ENCODE assay signal across 2 cellular contexts in the genomic region with DNA sequence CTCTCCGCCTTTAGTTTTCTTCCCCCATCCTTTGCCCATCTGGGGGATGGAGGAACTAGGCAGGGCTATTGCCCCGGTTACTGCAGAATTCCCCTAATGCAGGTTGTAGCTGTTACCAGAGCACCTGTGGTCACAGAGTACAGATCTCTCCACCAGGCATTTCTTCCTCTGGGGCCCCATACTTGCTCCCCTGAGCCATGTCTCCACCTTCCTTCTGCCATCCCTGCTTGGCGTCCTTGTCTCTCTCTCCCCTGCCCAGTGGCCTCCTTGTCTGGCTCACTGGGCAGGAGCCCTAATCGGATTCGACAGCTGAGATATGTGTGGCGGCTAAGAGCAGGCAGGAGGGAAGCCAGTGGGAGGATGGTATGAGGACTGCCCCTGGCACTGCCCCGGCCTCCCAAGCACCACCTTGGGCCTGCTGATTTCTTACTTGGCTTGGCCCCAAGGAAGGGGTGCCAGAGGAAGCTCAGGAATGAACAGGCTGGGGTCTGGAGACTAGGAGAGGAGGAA.
TF ChIP-seq lines count a peak whose summit lies in the region.

No MANE protein-coding gene starts in this region.

TF ChIP-seq in IMR-90, 13 proteins besides CTCF, POLR2A, EP300 and RAD21:
- TF ChIP-seq, protein P1, sequence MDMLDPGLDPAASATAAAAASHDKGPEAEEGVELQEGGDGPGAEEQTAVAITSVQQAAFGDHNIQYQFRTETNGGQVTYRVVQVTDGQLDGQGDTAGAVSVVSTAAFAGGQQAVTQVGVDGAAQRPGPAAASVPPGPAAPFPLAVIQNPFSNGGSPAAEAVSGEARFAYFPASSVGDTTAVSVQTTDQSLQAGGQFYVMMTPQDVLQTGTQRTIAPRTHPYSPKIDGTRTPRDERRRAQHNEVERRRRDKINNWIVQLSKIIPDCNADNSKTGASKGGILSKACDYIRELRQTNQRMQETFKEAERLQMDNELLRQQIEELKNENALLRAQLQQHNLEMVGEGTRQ (IDR thresholded peaks at IDR 0.05; ENCODE audit: low read depth, low read length) = no peak
- TF ChIP-seq NFE2L2 (IDR thresholded peaks at IDR 0.05; ENCODE audit: low read depth, low read length) (no peak), CHD1 (IDR thresholded peaks at IDR 0.05; ENCODE audit: low read depth, low read length) (no peak), MXI1 (IDR thresholded peaks at IDR 0.05; ENCODE audit: borderline replicate concordance, low read depth, low read length) (no peak), BHLHE40 (IDR thresholded peaks at IDR 0.05; ENCODE audit: low read depth, low read length) (no peak), RFX5 (IDR thresholded peaks at IDR 0.05; ENCODE audit: low read depth, low read length) (no peak), MAZ (IDR thresholded peaks at IDR 0.05; ENCODE audit: borderline replicate concordance, low read depth, low read length) (no peak)

TF ChIP-seq in GM12878, 131 proteins besides CTCF, POLR2A, EP300 and RAD21 (continues in another document):
- TF ChIP-seq RUNX3 (IDR thresholded peaks at IDR 0.05; ENCODE audit: low read length) (peak; percentile 72), BACH1 (IDR thresholded peaks at IDR 0.05; ENCODE audit: borderline replicate concordance) (no peak), KDM1A (IDR thresholded peaks at IDR 0.05; ENCODE audit: borderline replicate concordance) (no peak), HCFC1 (IDR thresholded peaks at IDR 0.05; ENCODE audit: low read length) (no peak), EGR1 (IDR thresholded peaks at IDR 0.05; ENCODE audit: borderline replicate concordance in 1 of 2, low read depth in 2 of 2, low read length in 2 of 2) (no peak), IKZF2 (IDR thresholded peaks at IDR 0.05) (peak in 1 of 2 experiments; percentile 35; a peak in 2 of 4 replicates), ZNF24 (IDR thresholded peaks at IDR 0.05) (peak; percentile 72; the same call in 1 of the 2 replicates), NBN (IDR thresholded peaks at IDR 0.05) (no peak), BRCA1 (IDR thresholded peaks at IDR 0.05; ENCODE audit: low read depth, low read length) (no peak), ASH2L (IDR thresholded peaks at IDR 0.05; ENCODE audit: borderline replicate concordance, low read depth) (no peak), ZZZ3 (IDR thresholded peaks at IDR 0.05; ENCODE audit: control insufficient read depth, insufficient read length, low read depth) (no peak), SRF (IDR thresholded peaks at IDR 0.05; ENCODE audit: low read depth in 2 of 2, low read length in 2 of 2) (no peak), RBBP5 (conservative IDR thresholded peaks at IDR 0.05) (no peak), ZNF384 (IDR thresholded peaks at IDR 0.05; ENCODE audit: borderline replicate concordance, low read depth, low read length) (no peak), SIX5 (IDR thresholded peaks at IDR 0.05; ENCODE audit: low read depth, low read length, severe bottlenecking) (no peak), HDAC2 (IDR thresholded peaks at IDR 0.05) (no peak), SMAD5 (IDR thresholded peaks at IDR 0.05; ENCODE audit: low read depth) (no peak), ZNF274 (IDR thresholded peaks at IDR 0.05; ENCODE audit: insufficient read depth, insufficient read length) (no peak), MXI1 (IDR thresholded peaks at IDR 0.05; ENCODE audit: low read depth, low read length) (no peak)
- TF ChIP-seq, protein P2, sequence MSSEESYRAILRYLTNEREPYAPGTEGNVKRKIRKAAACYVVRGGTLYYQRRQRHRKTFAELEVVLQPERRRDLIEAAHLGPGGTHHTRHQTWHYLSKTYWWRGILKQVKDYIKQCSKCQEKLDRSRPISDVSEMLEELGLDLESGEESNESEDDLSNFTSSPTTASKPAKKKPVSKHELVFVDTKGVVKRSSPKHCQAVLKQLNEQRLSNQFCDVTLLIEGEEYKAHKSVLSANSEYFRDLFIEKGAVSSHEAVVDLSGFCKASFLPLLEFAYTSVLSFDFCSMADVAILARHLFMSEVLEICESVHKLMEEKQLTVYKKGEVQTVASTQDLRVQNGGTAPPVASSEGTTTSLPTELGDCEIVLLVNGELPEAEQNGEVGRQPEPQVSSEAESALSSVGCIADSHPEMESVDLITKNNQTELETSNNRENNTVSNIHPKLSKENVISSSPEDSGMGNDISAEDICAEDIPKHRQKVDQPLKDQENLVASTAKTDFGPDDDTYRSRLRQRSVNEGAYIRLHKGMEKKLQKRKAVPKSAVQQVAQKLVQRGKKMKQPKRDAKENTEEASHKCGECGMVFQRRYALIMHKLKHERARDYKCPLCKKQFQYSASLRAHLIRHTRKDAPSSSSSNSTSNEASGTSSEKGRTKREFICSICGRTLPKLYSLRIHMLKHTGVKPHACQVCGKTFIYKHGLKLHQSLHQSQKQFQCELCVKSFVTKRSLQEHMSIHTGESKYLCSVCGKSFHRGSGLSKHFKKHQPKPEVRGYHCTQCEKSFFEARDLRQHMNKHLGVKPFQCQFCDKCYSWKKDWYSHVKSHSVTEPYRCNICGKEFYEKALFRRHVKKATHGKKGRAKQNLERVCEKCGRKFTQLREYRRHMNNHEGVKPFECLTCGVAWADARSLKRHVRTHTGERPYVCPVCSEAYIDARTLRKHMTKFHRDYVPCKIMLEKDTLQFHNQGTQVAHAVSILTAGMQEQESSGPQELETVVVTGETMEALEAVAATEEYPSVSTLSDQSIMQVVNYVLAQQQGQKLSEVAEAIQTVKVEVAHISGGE (CRISPR knock-in tag; IDR thresholded peaks at IDR 0.05) = no peak
- TF ChIP-seq, protein P3, sequence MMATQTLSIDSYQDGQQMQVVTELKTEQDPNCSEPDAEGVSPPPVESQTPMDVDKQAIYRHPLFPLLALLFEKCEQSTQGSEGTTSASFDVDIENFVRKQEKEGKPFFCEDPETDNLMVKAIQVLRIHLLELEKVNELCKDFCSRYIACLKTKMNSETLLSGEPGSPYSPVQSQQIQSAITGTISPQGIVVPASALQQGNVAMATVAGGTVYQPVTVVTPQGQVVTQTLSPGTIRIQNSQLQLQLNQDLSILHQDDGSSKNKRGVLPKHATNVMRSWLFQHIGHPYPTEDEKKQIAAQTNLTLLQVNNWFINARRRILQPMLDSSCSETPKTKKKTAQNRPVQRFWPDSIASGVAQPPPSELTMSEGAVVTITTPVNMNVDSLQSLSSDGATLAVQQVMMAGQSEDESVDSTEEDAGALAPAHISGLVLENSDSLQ (IDR thresholded peaks at IDR 0.05) = no peak
- TF ChIP-seq, protein P4, sequence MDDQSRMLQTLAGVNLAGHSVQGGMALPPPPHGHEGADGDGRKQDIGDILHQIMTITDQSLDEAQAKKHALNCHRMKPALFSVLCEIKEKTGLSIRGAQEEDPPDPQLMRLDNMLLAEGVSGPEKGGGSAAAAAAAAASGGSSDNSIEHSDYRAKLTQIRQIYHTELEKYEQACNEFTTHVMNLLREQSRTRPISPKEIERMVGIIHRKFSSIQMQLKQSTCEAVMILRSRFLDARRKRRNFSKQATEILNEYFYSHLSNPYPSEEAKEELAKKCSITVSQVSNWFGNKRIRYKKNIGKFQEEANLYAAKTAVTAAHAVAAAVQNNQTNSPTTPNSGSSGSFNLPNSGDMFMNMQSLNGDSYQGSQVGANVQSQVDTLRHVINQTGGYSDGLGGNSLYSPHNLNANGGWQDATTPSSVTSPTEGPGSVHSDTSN (IDR thresholded peaks at IDR 0.05; ENCODE audit: insufficient replicate concordance, low read depth, low read length) = no peak
- TF ChIP-seq, protein P5, sequence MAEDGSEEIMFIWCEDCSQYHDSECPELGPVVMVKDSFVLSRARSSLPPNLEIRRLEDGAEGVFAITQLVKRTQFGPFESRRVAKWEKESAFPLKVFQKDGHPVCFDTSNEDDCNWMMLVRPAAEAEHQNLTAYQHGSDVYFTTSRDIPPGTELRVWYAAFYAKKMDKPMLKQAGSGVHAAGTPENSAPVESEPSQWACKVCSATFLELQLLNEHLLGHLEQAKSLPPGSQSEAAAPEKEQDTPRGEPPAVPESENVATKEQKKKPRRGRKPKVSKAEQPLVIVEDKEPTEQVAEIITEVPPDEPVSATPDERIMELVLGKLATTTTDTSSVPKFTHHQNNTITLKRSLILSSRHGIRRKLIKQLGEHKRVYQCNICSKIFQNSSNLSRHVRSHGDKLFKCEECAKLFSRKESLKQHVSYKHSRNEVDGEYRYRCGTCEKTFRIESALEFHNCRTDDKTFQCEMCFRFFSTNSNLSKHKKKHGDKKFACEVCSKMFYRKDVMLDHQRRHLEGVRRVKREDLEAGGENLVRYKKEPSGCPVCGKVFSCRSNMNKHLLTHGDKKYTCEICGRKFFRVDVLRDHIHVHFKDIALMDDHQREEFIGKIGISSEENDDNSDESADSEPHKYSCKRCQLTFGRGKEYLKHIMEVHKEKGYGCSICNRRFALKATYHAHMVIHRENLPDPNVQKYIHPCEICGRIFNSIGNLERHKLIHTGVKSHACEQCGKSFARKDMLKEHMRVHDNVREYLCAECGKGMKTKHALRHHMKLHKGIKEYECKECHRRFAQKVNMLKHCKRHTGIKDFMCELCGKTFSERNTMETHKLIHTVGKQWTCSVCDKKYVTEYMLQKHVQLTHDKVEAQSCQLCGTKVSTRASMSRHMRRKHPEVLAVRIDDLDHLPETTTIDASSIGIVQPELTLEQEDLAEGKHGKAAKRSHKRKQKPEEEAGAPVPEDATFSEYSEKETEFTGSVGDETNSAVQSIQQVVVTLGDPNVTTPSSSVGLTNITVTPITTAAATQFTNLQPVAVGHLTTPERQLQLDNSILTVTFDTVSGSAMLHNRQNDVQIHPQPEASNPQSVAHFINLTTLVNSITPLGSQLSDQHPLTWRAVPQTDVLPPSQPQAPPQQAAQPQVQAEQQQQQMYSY (CRISPR knock-in tag; IDR thresholded peaks at IDR 0.05) = no peak
- TF ChIP-seq, protein P6, sequence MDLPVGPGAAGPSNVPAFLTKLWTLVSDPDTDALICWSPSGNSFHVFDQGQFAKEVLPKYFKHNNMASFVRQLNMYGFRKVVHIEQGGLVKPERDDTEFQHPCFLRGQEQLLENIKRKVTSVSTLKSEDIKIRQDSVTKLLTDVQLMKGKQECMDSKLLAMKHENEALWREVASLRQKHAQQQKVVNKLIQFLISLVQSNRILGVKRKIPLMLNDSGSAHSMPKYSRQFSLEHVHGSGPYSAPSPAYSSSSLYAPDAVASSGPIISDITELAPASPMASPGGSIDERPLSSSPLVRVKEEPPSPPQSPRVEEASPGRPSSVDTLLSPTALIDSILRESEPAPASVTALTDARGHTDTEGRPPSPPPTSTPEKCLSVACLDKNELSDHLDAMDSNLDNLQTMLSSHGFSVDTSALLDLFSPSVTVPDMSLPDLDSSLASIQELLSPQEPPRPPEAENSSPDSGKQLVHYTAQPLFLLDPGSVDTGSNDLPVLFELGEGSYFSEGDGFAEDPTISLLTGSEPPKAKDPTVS (IDR thresholded peaks at IDR 0.05; ENCODE audit: low read depth, low read length) = no peak
- TF ChIP-seq, protein P7, sequence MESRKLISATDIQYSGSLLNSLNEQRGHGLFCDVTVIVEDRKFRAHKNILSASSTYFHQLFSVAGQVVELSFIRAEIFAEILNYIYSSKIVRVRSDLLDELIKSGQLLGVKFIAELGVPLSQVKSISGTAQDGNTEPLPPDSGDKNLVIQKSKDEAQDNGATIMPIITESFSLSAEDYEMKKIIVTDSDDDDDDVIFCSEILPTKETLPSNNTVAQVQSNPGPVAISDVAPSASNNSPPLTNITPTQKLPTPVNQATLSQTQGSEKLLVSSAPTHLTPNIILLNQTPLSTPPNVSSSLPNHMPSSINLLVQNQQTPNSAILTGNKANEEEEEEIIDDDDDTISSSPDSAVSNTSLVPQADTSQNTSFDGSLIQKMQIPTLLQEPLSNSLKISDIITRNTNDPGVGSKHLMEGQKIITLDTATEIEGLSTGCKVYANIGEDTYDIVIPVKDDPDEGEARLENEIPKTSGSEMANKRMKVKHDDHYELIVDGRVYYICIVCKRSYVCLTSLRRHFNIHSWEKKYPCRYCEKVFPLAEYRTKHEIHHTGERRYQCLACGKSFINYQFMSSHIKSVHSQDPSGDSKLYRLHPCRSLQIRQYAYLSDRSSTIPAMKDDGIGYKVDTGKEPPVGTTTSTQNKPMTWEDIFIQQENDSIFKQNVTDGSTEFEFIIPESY (IDR thresholded peaks at IDR 0.05) = no peak
- TF ChIP-seq, protein P8, sequence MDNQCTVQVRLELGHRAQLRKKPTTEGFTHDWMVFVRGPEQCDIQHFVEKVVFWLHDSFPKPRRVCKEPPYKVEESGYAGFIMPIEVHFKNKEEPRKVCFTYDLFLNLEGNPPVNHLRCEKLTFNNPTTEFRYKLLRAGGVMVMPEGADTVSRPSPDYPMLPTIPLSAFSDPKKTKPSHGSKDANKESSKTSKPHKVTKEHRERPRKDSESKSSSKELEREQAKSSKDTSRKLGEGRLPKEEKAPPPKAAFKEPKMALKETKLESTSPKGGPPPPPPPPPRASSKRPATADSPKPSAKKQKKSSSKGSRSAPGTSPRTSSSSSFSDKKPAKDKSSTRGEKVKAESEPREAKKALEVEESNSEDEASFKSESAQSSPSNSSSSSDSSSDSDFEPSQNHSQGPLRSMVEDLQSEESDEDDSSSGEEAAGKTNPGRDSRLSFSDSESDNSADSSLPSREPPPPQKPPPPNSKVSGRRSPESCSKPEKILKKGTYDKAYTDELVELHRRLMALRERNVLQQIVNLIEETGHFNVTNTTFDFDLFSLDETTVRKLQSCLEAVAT (IDR thresholded peaks at IDR 0.05) = 0 out of 2 replicates have a peak, but pooled peaks have one; percentile 51
- TF ChIP-seq, protein P9, sequence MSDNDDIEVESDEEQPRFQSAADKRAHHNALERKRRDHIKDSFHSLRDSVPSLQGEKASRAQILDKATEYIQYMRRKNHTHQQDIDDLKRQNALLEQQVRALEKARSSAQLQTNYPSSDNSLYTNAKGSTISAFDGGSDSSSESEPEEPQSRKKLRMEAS (IDR thresholded peaks at IDR 0.05; ENCODE audit: low read depth, low read length) = no peak
- TF ChIP-seq, protein P10, sequence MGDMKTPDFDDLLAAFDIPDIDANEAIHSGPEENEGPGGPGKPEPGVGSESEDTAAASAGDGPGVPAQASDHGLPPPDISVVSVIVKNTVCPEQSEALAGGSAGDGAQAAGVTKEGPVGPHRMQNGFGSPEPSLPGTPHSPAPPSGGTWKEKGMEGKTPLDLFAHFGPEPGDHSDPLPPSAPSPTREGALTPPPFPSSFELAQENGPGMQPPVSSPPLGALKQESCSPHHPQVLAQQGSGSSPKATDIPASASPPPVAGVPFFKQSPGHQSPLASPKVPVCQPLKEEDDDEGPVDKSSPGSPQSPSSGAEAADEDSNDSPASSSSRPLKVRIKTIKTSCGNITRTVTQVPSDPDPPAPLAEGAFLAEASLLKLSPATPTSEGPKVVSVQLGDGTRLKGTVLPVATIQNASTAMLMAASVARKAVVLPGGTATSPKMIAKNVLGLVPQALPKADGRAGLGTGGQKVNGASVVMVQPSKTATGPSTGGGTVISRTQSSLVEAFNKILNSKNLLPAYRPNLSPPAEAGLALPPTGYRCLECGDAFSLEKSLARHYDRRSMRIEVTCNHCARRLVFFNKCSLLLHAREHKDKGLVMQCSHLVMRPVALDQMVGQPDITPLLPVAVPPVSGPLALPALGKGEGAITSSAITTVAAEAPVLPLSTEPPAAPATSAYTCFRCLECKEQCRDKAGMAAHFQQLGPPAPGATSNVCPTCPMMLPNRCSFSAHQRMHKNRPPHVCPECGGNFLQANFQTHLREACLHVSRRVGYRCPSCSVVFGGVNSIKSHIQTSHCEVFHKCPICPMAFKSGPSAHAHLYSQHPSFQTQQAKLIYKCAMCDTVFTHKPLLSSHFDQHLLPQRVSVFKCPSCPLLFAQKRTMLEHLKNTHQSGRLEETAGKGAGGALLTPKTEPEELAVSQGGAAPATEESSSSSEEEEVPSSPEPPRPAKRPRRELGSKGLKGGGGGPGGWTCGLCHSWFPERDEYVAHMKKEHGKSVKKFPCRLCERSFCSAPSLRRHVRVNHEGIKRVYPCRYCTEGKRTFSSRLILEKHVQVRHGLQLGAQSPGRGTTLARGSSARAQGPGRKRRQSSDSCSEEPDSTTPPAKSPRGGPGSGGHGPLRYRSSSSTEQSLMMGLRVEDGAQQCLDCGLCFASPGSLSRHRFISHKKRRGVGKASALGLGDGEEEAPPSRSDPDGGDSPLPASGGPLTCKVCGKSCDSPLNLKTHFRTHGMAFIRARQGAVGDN (IDR thresholded peaks at IDR 0.05) = no peak
